Comparison of ENCODE assay signal across 2 cellular contexts in genomic region chr1:10836726-10837125, GRCh38.
TF ChIP-seq lines count a peak whose summit lies in the region.

No MANE protein-coding gene starts in this region.

TF ChIP-seq in HEK293, 187 proteins besides CTCF, POLR2A, EP300 and RAD21:
- no peak for TF ChIP-seq HIC1 (tag by site-specific recombination; IDR thresholded peaks at IDR 0.05)
- TF ChIP-seq SCRT2 (tag by site-specific recombination; IDR thresholded peaks at IDR 0.05), result peak; percentile 53
TF ChIP-seq in HEK293: peak in this region for 1.

TF ChIP-seq in H1, 55 proteins besides CTCF, POLR2A, EP300 and RAD21 (continued from another document):
- no peak for TF ChIP-seq NRF1 (IDR thresholded peaks at IDR 0.05; ENCODE audit: low read depth, low read length)
